ENCODE assay signal across 8 cellular contexts in the genomic region with DNA sequence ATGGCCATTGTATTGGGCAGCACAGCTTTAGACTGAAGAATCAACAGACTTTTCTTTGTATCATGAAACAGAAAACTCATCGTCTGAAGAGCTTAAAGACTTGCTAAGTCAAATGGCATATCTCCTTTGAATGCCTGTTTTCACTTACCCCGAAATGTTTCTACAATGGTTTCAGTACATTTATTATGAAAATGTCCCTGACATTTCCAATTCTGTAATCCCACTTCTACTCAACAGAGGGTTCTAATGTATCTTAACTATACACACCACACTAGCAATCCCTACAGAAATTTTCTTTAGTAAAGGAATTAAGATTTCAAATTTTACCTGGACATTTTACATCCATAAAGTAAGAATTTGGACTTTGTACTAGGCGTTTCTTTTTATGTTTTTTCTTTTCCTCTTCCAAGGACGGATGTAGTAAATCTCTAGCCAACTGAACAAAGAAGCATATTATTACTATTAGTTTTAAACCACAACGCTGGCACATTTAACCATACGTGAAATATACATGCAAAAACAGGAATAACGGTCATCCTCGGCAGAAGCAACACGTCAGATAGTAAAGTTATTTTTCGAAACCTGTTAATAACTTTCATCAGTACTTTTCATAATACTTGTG. TPM values are rescaled to one million over a fixed set of nuclear protein-coding genes. Genes with fewer than 3 reads are reported as not detected.
DNase-seq lines count a peak whose midpoint lies in the region; ATAC-seq, FAIRE-seq and TF ChIP-seq lines count a peak whose summit lies in the region.

No MANE protein-coding gene starts in this region.

- H3K9me3 ChIP-seq in A549 (no peaks in the 10 kb centered on the region), K562 (replicated peaks; ENCODE audit: control insufficient read depth, insufficient read depth, low read depth, low read length) (no peaks in the 10 kb centered on the region), right lobe of liver (no peaks in the 10 kb centered on the region), thyroid gland (no peaks in the 10 kb centered on the region)

- H3K9ac ChIP-seq in K562 (ENCODE audit: insufficient read depth in 1 of 2, low read depth in 2 of 2, low read length in 2 of 2) = peak overlapping the region; percentile 81 to 99; a peak in 3 of 4 replicates

- H3K36me3 ChIP-seq in K562 (ENCODE audit: control insufficient read depth, insufficient read depth, low read length) (peaks cover 26% of the 10 kb centered on the region; the same call in 2 of the 3 replicates), right lobe of liver (peaks cover 4 to 34% (median 7%) of the 10 kb centered on the region in 4 donors), thyroid gland (peaks cover 5 to 14% of the 10 kb centered on the region in 2 donors)

- H2AFZ ChIP-seq in K562 (ENCODE audit: low read depth, low read length) = peak overlapping the region; percentile 80

- POLR2A ChIA-PET in A549 (lab: Yijun Ruan, JAX) (interaction anchor here (0.9 to 2.3 kb wide), 11 partner anchors 9 to 108 kb away, joined by 3 to 20 read pairs (median 7); no protein-coding TSS in a partner anchor), K562 (lab: Yijun Ruan, JAX) (interaction anchor here (0.7 to 2.1 kb wide), 12 partner anchors 7 to 136 kb away, joined by 3 to 8 read pairs (median 5); no protein-coding TSS in a partner anchor)

- H4K20me1 ChIP-seq in K562 (replicated peaks; ENCODE audit: control insufficient read depth, insufficient read depth, low read length) = no peaks in the 10 kb centered on the region

- TF ChIP-seq RAD21 in A549 (conservative IDR thresholded peaks at IDR 0.05 in 1 of 2, IDR thresholded peaks at IDR 0.05 in 1 of 2) (peak in 1 of 2 experiments; percentile 7; a peak in 2 of 5 replicates), K562 (CRISPR knock-in tag; conservative IDR thresholded peaks at IDR 0.05 in 1 of 2, IDR thresholded peaks at IDR 0.05 in 1 of 2) (peak in 1 of 2 experiments; percentile 15; a peak in 1 of 4 replicates)

- H3K27ac ChIP-seq in A549 (peak overlapping the region; percentile 95 to 98), HL-60 (replicated peaks) (peak overlapping the region; percentile 80), K562 (ENCODE audit: extremely low read depth, low read depth, low read length) (peak overlapping the region; percentile 80), right lobe of liver (peak overlapping the region; percentile 87 to 97 (median 95)), thyroid gland (peak overlapping the region; percentile 93 to 98 (median 95))

- 2% methylated on average over 10 of the region's 10 CpGs for WGBS in A549 (ENCODE audit: missing lambda C conversion rate)
- WGBS in K562 (ENCODE audit: insufficient coverage, low coverage, missing lambda C conversion rate) = 1% methylated on average over 10 of the region's 10 CpGs
- WGBS in right lobe of liver (ENCODE audit: insufficient coverage, low coverage, low lambda C conversion rate, missing lambda C conversion rate) = 6% methylated on average over 10 of the region's 10 CpGs
- 15 to 21% methylated on average over 10 of the region's 10 CpGs for WGBS in thyroid gland, 2 donors

- in situ Hi-C loops in K562 (cut with MboI) = no loop called here

- H3K4me3 ChIP-seq in A549 (peak overlapping the region; percentile 74), HL-60 (replicated peaks; ENCODE audit: insufficient read depth, low read length) (peak overlapping the region; percentile 84), K562 (peak overlapping the region; percentile 57), right lobe of liver (peak overlapping the region; percentile 77 to 88 (median 85)), thyroid gland (replicated peaks in 1 of 3) (peak overlapping the region in 2 of 3 donors; percentile 68 to 71)

- H3K79me2 ChIP-seq in K562 (ENCODE audit: control insufficient read depth, insufficient read depth, low read length) = peaks cover 22% of the 10 kb centered on the region

- peak; percentile 63 for FAIRE-seq in A549 (lab: Jason Lieb, UNC)
- peak; percentile 55 for FAIRE-seq in K562 (lab: Jason Lieb, UNC)

- no peaks in the 10 kb centered on the region for H3K9me1 ChIP-seq in K562 (ENCODE audit: control insufficient read depth, insufficient read depth, low read length)

- H3K27me3 ChIP-seq in HL-60 (ENCODE audit: insufficient read depth, poor library complexity, severe bottlenecking) (no peaks in the 10 kb centered on the region), K562 (ENCODE audit: control insufficient read depth in 2 of 2, insufficient read depth in 2 of 2, low read length in 2 of 2) (no peaks in the 10 kb centered on the region), right lobe of liver (no peaks in the 10 kb centered on the region), thyroid gland (no peaks in the 10 kb centered on the region)

- ATAC-seq in A549 (no peak), K562 (0 out of 3 replicates have a peak, but pooled peaks have one; percentile 3), right lobe of liver (no peak)

- no peak for TF ChIP-seq POLR2A in A549 (IDR thresholded peaks at IDR 0.05; ENCODE audit: low read length)
- no peak for TF ChIP-seq POLR2A in K562 (conservative IDR thresholded peaks at IDR 0.05)
- TF ChIP-seq POLR2A in right lobe of liver (IDR thresholded peaks at IDR 0.05) = no peak
- no peak for TF ChIP-seq POLR2A in thyroid gland (IDR thresholded peaks at IDR 0.05)

- BruUV-seq in K562 (replicated peaks; lab: Mats Ljungman, UMichigan) = no TSS peak

- intact Hi-C loops in K562 (cut with micrococcal nuclease) (loop anchor here (2.0 to 5.0 kb wide), 3 partner anchors 36 to 121 kb away; a partner anchor contains a TSS), right lobe of liver (cut with DNase I) (no loop called here), thyroid gland (cut with DNase I) (no loop called here)

- H3K4me1 ChIP-seq in A549 = peaks cover 32% of the 10 kb centered on the region
- H3K4me1 ChIP-seq in K562 (replicated peaks in 1 of 2; ENCODE audit: control insufficient read depth in 2 of 2, insufficient read depth in 2 of 2, low read length in 2 of 2) = peaks cover 4 to 12% of the 10 kb centered on the region in 2 experiments; a peak in 3 of 5 replicates
- peaks cover 0 to 9% (median 4%) of the 10 kb centered on the region in 4 donors for H3K4me1 ChIP-seq in right lobe of liver
- H3K4me1 ChIP-seq in thyroid gland = peaks cover 8% of the 10 kb centered on the region in 2 donors

- CTCF ChIA-PET in A549 (lab: Yijun Ruan, JAX) = interaction anchor here (0.7 to 2.0 kb wide), 6 partner anchors 9 to 370 kb away, joined by 3 to 10 read pairs (median 3); no protein-coding TSS in a partner anchor
- CTCF ChIA-PET in K562 (lab: Yijun Ruan, JAX; ENCODE audit: low intra/inter-chr PET ratio) = no interaction called here

- TF ChIP-seq EP300 in A549 (IDR thresholded peaks at IDR 0.05) (no peak), K562 (IDR thresholded peaks at IDR 0.05; ENCODE audit: low read length) (no peak)

- H3K4me2 ChIP-seq in A549 (peak overlapping the region; percentile 78), K562 (ENCODE audit: insufficient read depth, low read length) (peak overlapping the region; percentile 93)

- DNase-seq in A549 (ENCODE audit: low read depth in 1 of 2, low spot score in 1 of 2) (no peak), HL-60 (ENCODE audit: low read depth in 1 of 2, low spot score in 1 of 2) (no peak), K562 (ENCODE audit: extremely low read depth in 1 of 4, low spot score in 3 of 4) (peak in 1 of 4 experiments; percentile 15), right lobe of liver (no peak), thyroid gland (no peak), middle frontal gyrus (ENCODE audit: extremely low spot score, low spot score) (no peak), NK-92 (lab: John Stamatoyannopoulos, UW; ENCODE audit: unreplicated experiment) (no peak)
- no peak for DNase-seq in stimulated activated naive CD4-positive, alpha-beta T cell (lab: John Stamatoyannopoulos, UW)

- TF ChIP-seq CTCF in A549 (IDR thresholded peaks at IDR 0.05) = no peak
- no peak for TF ChIP-seq CTCF in HL-60 (IDR thresholded peaks at IDR 0.05; ENCODE audit: insufficient read depth, low read length)
- no peak for TF ChIP-seq CTCF in K562 (IDR thresholded peaks at IDR 0.05 in 2 of 3, conservative IDR thresholded peaks at IDR 0.05 in 1 of 3; ENCODE audit: insufficient read depth in 2 of 3, low read depth in 1 of 3, low read length in 3 of 3)
- TF ChIP-seq CTCF in right lobe of liver (IDR thresholded peaks at IDR 0.05) = peak in 1 of 4 donors; percentile 7
- no peak for TF ChIP-seq CTCF in thyroid gland (IDR thresholded peaks at IDR 0.05)

RNA-seq across cellular contexts. Expression of a gene that starts 1.1 kb away (rescaled TPM):
- 742 and 748 TPM in 2 replicates for polyA plus RNA-seq in A549 (2011; rRNA removed)
- 258 and 280 TPM in 2 replicates for polyA plus RNA-seq in A549 (2012; cell fraction: cytosol; rRNA removed)
- polyA plus RNA-seq in A549 (2012; cell fraction: nucleus; rRNA removed) = 43.1 and 51.1 TPM in 2 replicates
- 609 to 664 TPM (median 641 TPM) in 3 replicates for polyA plus RNA-seq in A549 (2017; fragmentation: RNase III; extraction: RNeasy Plus Mini Kit Qiagen cat#74134 plus additional on column Dnase treatment)
- 38.3 and 59.2 TPM in 2 replicates for polyA minus RNA-seq in A549 (2011; rRNA and poly(A)+ RNA removed)
- total RNA-seq in K562 (2011; cell fraction: chromatin; rRNA removed; ENCODE audit: low replicate concordance) = 10.6 and 25.3 TPM in 2 replicates
- total RNA-seq in K562 (2011; cell fraction: nucleolus; rRNA removed) = 10.3 and 10.4 TPM in 2 replicates
- total RNA-seq in K562 (2011; cell fraction: nucleoplasm; rRNA removed) = 17.9 and 22.3 TPM in 2 replicates
- 75.1 and 85.7 TPM in 2 replicates for total RNA-seq in K562 (2014; rRNA removed)
- 128 and 148 TPM in 2 replicates for total RNA-seq in K562 (2014; rRNA removed; fragmentation: Illumina TruSeq; extraction: Trizol)
- total RNA-seq in K562 (2015; rRNA removed; fragmentation: Illumina TruSeq; extraction: Trizol) = 92.6 and 105 TPM in 2 replicates
- total RNA-seq in K562 (2021) = 94.4 and 115 TPM in 2 replicates
- polyA plus RNA-seq in K562 (2011; rRNA removed) = 117 and 155 TPM in 2 replicates
- polyA plus RNA-seq in K562 (2011; cell fraction: cytosol; rRNA removed) = 29.8 and 61.5 TPM in 2 replicates
- polyA plus RNA-seq in K562 (2011; cell fraction: nucleus; rRNA removed) = 20.0 and 40.3 TPM in 2 replicates
- polyA plus RNA-seq in K562 (2012) = 157 and 166 TPM in 2 replicates
- polyA plus RNA-seq in K562 (2014; fragmentation: Illumina TruSeq; extraction: Trizol) = 72.2 and 79.3 TPM in 2 replicates
- 100 to 1,000 TPM; 328 to 382 TPM for polyA plus RNA-seq in K562 (2014; fragmentation: Nextera tagmentation; extraction: Ambion mirVana)
- polyA plus RNA-seq in K562 (2014; rRNA removed) = 115 and 116 TPM in 2 replicates
- polyA minus RNA-seq in K562 (2011; rRNA and poly(A)+ RNA removed) = 27.4 and 34.5 TPM in 2 replicates
- 15.9 and 18.7 TPM in 2 replicates for polyA minus RNA-seq in K562 (2011; cell fraction: cytosol; rRNA and poly(A)+ RNA removed)
- 8.5 and 15.7 TPM in 2 replicates for polyA minus RNA-seq in K562 (2011; cell fraction: nucleus; rRNA and poly(A)+ RNA removed)
- total RNA-seq in right lobe of liver = 100 to 1,000 TPM in 3 of 6 experiments, 10 to 100 TPM in 3; 63.9 to 115 (median 99.8) TPM
- total RNA-seq in thyroid gland = 100 to 1,000 TPM in 1 of 4 donors, 10 to 100 TPM in 3; 38.6 to 126 (median 88.9) TPM

RNA-seq across cellular contexts. Expression of a gene that starts 33.2 kb away (rescaled TPM):
- polyA plus RNA-seq in A549 (2011; rRNA removed) (28.8 and 41.4 TPM in 2 replicates), A549 (2017; fragmentation: RNase III; extraction: RNeasy Plus Mini Kit Qiagen cat#74134 plus additional on column Dnase treatment) (19.5 to 22.2 TPM (median 21.5 TPM) in 3 replicates), K562 (2011; rRNA removed) (13.2 and 21.5 TPM in 2 replicates), K562 (2014; fragmentation: Illumina TruSeq; extraction: Trizol) (20.5 and 30.0 TPM in 2 replicates), K562 (2014; fragmentation: Nextera tagmentation; extraction: Ambion mirVana) (10 to 100 TPM in 1 of 2 experiments, 1 to 10 TPM in 1; 7.8 to 12.1 TPM), K562 (2014; rRNA removed) (17.4 and 17.6 TPM in 2 replicates)
- 7.0 and 7.8 TPM in 2 replicates for polyA plus RNA-seq in A549 (2012; cell fraction: cytosol; rRNA removed)
- polyA plus RNA-seq in A549 (2012; cell fraction: nucleus; rRNA removed) = 1.2 and 2.2 TPM in 2 replicates
- 13.6 and 14.7 TPM in 2 replicates for polyA minus RNA-seq in A549 (2011; rRNA and poly(A)+ RNA removed)
- total RNA-seq in K562 (2011; cell fraction: chromatin; rRNA removed; ENCODE audit: low replicate concordance) = 10.7 and 17.8 TPM in 2 replicates
- 5.3 and 7.3 TPM in 2 replicates for total RNA-seq in K562 (2011; cell fraction: nucleolus; rRNA removed)
- 10.6 and 18.9 TPM in 2 replicates for total RNA-seq in K562 (2011; cell fraction: nucleoplasm; rRNA removed)
- total RNA-seq in K562 (2014; rRNA removed) (23.6 and 24.6 TPM in 2 replicates), K562 (2014; rRNA removed; fragmentation: Illumina TruSeq; extraction: Trizol) (28.9 and 33.9 TPM in 2 replicates), K562 (2015; rRNA removed; fragmentation: Illumina TruSeq; extraction: Trizol) (30.8 and 32.1 TPM in 2 replicates), K562 (2021) (24.2 and 27.3 TPM in 2 replicates), right lobe of liver (10 to 100 TPM in 4 of 6 experiments, 1 to 10 TPM in 2; 5.8 to 50.7 (median 14.3) TPM), thyroid gland (10 to 100 TPM; 17.6 to 36.0 (median 22.1) TPM)
- 4.1 and 7.1 TPM in 2 replicates for polyA plus RNA-seq in K562 (2011; cell fraction: cytosol; rRNA removed)
- 12.5 and 14.7 TPM in 2 replicates for polyA plus RNA-seq in K562 (2011; cell fraction: nucleus; rRNA removed)
- polyA plus RNA-seq in K562 (2012) = 12.2 and 30.2 TPM in 2 replicates
- 48.4 and 52.6 TPM in 2 replicates for polyA minus RNA-seq in K562 (2011; rRNA and poly(A)+ RNA removed)
- polyA minus RNA-seq in K562 (2011; cell fraction: cytosol; rRNA and poly(A)+ RNA removed) = 36.9 and 49.1 TPM in 2 replicates
- 6.1 and 10.1 TPM in 2 replicates for polyA minus RNA-seq in K562 (2011; cell fraction: nucleus; rRNA and poly(A)+ RNA removed)

RNA-seq across cellular contexts. Expression of a gene that starts 34.5 kb away (rescaled TPM):
- polyA plus RNA-seq in A549 (2011; rRNA removed) (31.0 and 59.6 TPM in 2 replicates), A549 (2017; fragmentation: RNase III; extraction: RNeasy Plus Mini Kit Qiagen cat#74134 plus additional on column Dnase treatment) (56.5 to 69.8 TPM (median 56.7 TPM) in 3 replicates), K562 (2011; rRNA removed) (11.3 and 12.4 TPM in 2 replicates), K562 (2014; fragmentation: Illumina TruSeq; extraction: Trizol) (8.2 and 14.6 TPM in 2 replicates), K562 (2014; fragmentation: Nextera tagmentation; extraction: Ambion mirVana) (1 to 10 TPM; 3.1 to 4.0 TPM), K562 (2014; rRNA removed) (8.3 and 9.8 TPM in 2 replicates)
- polyA plus RNA-seq in A549 (2012; cell fraction: cytosol; rRNA removed) = 27.8 and 29.8 TPM in 2 replicates
- polyA plus RNA-seq in A549 (2012; cell fraction: nucleus; rRNA removed) = 16.7 and 18.5 TPM in 2 replicates
- 8.8 and 9.4 TPM in 2 replicates for polyA minus RNA-seq in A549 (2011; rRNA and poly(A)+ RNA removed)
- 8.1 and 18.4 TPM in 2 replicates for total RNA-seq in K562 (2011; cell fraction: chromatin; rRNA removed; ENCODE audit: low replicate concordance)
- 3.5 and 6.1 TPM in 2 replicates for total RNA-seq in K562 (2011; cell fraction: nucleolus; rRNA removed)
- 9.0 and 15.3 TPM in 2 replicates for total RNA-seq in K562 (2011; cell fraction: nucleoplasm; rRNA removed)
- total RNA-seq in K562 (2014; rRNA removed) (6.1 and 9.5 TPM in 2 replicates), K562 (2014; rRNA removed; fragmentation: Illumina TruSeq; extraction: Trizol) (14.7 and 19.7 TPM in 2 replicates), K562 (2015; rRNA removed; fragmentation: Illumina TruSeq; extraction: Trizol) (13.1 and 15.5 TPM in 2 replicates), K562 (2021) (7.0 and 8.4 TPM in 2 replicates), right lobe of liver (10 to 100 TPM; 16.4 to 34.8 (median 21.5) TPM), thyroid gland (10 to 100 TPM in 3 of 4 donors, 1 to 10 TPM in 1; 8.9 to 25.9 (median 12.1) TPM)
- 2.3 and 4.6 TPM in 2 replicates for polyA plus RNA-seq in K562 (2011; cell fraction: cytosol; rRNA removed)
- 1.8 and 3.3 TPM in 2 replicates for polyA plus RNA-seq in K562 (2011; cell fraction: nucleus; rRNA removed)
- polyA plus RNA-seq in K562 (2012) = 9.4 and 11.0 TPM in 2 replicates
- 6.5 and 9.1 TPM in 2 replicates for polyA minus RNA-seq in K562 (2011; rRNA and poly(A)+ RNA removed)
- 1.8 and 2.8 TPM in 2 replicates for polyA minus RNA-seq in K562 (2011; cell fraction: cytosol; rRNA and poly(A)+ RNA removed)
- polyA minus RNA-seq in K562 (2011; cell fraction: nucleus; rRNA and poly(A)+ RNA removed) = 2.0 and 4.0 TPM in 2 replicates
